In the genomic region with DNA sequence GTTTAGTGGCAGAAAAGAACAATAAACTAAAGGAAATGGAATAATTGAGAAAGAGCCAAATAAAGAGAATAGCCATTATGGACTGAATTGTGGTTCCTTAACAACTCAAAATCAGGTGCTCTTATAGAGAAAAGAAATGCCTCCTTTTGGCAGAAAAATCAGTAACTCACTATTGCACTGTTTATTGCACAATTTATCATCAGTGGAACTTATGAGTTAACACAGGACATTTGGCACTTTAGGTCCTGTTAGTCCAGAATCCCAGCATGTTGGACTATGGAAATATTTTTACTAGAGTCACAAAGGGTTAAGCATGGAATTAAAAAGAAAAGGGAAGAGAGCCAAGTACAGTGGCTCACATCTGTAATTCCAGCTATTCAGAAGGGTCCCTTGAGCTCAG, we compare ENCODE assay signal across 18 cellular contexts. TPM values are rescaled to one million over a fixed set of nuclear protein-coding genes. Genes with fewer than 3 reads are reported as not detected.
DNase-seq lines count a peak whose midpoint lies in the region; ATAC-seq, FAIRE-seq and TF ChIP-seq lines count a peak whose summit lies in the region.
"Had no signal": no experiment of that assay in that cellular context is flagged by ENCODE, and none has a peak within 500 bp of the region (broad histone marks: within the 10 kb centered on the region; RNA-seq: fewer than 3 reads in every experiment).

No MANE protein-coding gene starts in this region.

- H3K4me1 Mint-ChIP-seq in GM23338: peaks cover 3% of the 10 kb centered on the region; the same call in 1 of the 3 replicates

- H4K20me1 ChIP-seq in GM23338 (replicated peaks; ENCODE audit: insufficient read depth): no peaks in the 10 kb centered on the region

- no peak overlapping the region for H3K4me2 ChIP-seq in GM23338
- no peak overlapping the region for H3K4me2 ChIP-seq in parathyroid adenoma (ENCODE audit: low read length)
- H3K4me2 ChIP-seq: A549 had no signal

- H3K27me3 ChIP-seq in GM23338 (ENCODE audit: insufficient read depth) (no peaks in the 10 kb centered on the region), RWPE2 (ENCODE audit: insufficient read depth, poor library complexity, severe bottlenecking) (no peaks in the 10 kb centered on the region), gastroesophageal sphincter (no peaks in the 10 kb centered on the region), parathyroid adenoma (ENCODE audit: control insufficient read depth, insufficient read depth, low read length) (no peaks in the 10 kb centered on the region), testis (no peaks in the 10 kb centered on the region)
- H3K27me3 ChIP-seq: BE2C had no signal

- H3K27ac ChIP-seq in GM23338 (ENCODE audit: low read depth) (0 out of 2 replicates have a peak overlapping the region, but pooled peaks have one; percentile 61), RWPE2 (ENCODE audit: poor library complexity, severe bottlenecking) (peak overlapping the region; percentile 35), gastroesophageal sphincter (peak overlapping the region in 3 of 4 donors; percentile 45 to 64 (median 55)), parathyroid adenoma (peak overlapping the region; percentile 80), testis (no peak overlapping the region)
- H3K27ac ChIP-seq: A549 had no signal

- H2AFZ ChIP-seq in GM23338: peak overlapping the region; percentile 72
- H2AFZ ChIP-seq in parathyroid adenoma: peak overlapping the region; percentile 89

- H3K36me3 Mint-ChIP-seq in GM23338 (ENCODE audit: low read depth): no peaks in the 10 kb centered on the region

- H3K4me1 ChIP-seq in GM23338 (ENCODE audit: insufficient read depth) (no peaks in the 10 kb centered on the region), RWPE2 (ENCODE audit: insufficient read depth, poor library complexity, severe bottlenecking) (peaks cover 22% of the 10 kb centered on the region), gastroesophageal sphincter (peaks cover 3 to 45% (median 10%) of the 10 kb centered on the region in 3 donors), parathyroid adenoma (peaks cover 11% of the 10 kb centered on the region), testis (no peaks in the 10 kb centered on the region)
- H3K4me1 ChIP-seq: A549, BE2C had no signal

- TF ChIP-seq EP300 in gastroesophageal sphincter (IDR thresholded peaks at IDR 0.05): no peak

- H3K27ac Mint-ChIP-seq in GM23338: no peak overlapping the region
- H3K27ac Mint-ChIP-seq: HFFc6 had no signal

- no peaks in the 10 kb centered on the region for H3K36me3 ChIP-seq in GM23338 (ENCODE audit: insufficient read depth)
- H3K36me3 ChIP-seq in RWPE2 (ENCODE audit: low read depth): no peaks in the 10 kb centered on the region
- no peaks in the 10 kb centered on the region for H3K36me3 ChIP-seq in gastroesophageal sphincter
- no peaks in the 10 kb centered on the region for H3K36me3 ChIP-seq in parathyroid adenoma (ENCODE audit: control insufficient read depth, insufficient read depth, low read length)
- no peaks in the 10 kb centered on the region for H3K36me3 ChIP-seq in testis (ENCODE audit: low read depth, missing control alignments)
- H3K36me3 ChIP-seq: BE2C had no signal

- no peak for FAIRE-seq in HTR-8/SVneo (lab: Jason Lieb, UNC)
- FAIRE-seq: A549, D721Med had no signal

- H3K9me3 ChIP-seq in RWPE2 (ENCODE audit: severe bottlenecking) (no peaks in the 10 kb centered on the region), gastroesophageal sphincter (no peaks in the 10 kb centered on the region), parathyroid adenoma (ENCODE audit: control insufficient read depth, low read length) (no peaks in the 10 kb centered on the region), testis (no peaks in the 10 kb centered on the region)
- H3K9me3 ChIP-seq: A549, BE2C had no signal

- TF ChIP-seq CTCF in GM23338 (conservative IDR thresholded peaks at IDR 0.05; ENCODE audit: low read depth in 2 of 2) (no peak), RWPE2 (IDR thresholded peaks at IDR 0.05; ENCODE audit: poor library complexity, severe bottlenecking) (no peak), gastroesophageal sphincter (IDR thresholded peaks at IDR 0.05) (no peak), parathyroid adenoma (IDR thresholded peaks at IDR 0.05) (no peak), GM10266 (IDR thresholded peaks at IDR 0.05; ENCODE audit: control insufficient read depth, insufficient read depth, low read depth, missing control alignments) (no peak), testis (IDR thresholded peaks at IDR 0.05) (no peak)

- no peaks in the 10 kb centered on the region for H3K9me3 Mint-ChIP-seq in GM23338
- H3K9me3 Mint-ChIP-seq: HFFc6 had no signal

- H3K9ac ChIP-seq in parathyroid adenoma: no peak overlapping the region

- H3F3A ChIP-seq in GM23338 (replicated peaks; ENCODE audit: low read depth): no peaks in the 10 kb centered on the region

- ATAC-seq in GM23338: no peak
- no peak for ATAC-seq in RWPE2 (ENCODE audit: low read depth)
- ATAC-seq in gastroesophageal sphincter: no peak

- H3K79me2 ChIP-seq in GM23338 (replicated peaks; ENCODE audit: insufficient read depth) (no peaks in the 10 kb centered on the region), parathyroid adenoma (no peaks in the 10 kb centered on the region)

- H3K9me2 ChIP-seq in GM23338 (ENCODE audit: insufficient read depth): no peaks in the 10 kb centered on the region

- intact Hi-C loops in testis (cut with DNase I; ENCODE audit: low total_unique reads): no loop called here

- H3K4me3 Mint-ChIP-seq in GM23338: no peak overlapping the region
- H3K4me3 Mint-ChIP-seq: HFFc6 had no signal

- DNase-seq in GM23338 (ENCODE audit: low spot score): no peak
- DNase-seq in RWPE2 (ENCODE audit: low spot score): no peak
- no peak for DNase-seq in GM10266 (ENCODE audit: extremely low spot score)
- DNase-seq in amygdala (lab: John Stamatoyannopoulos, UW): no peak
- DNase-seq in testis: no peak
- no peak for DNase-seq in HTR-8/SVneo (ENCODE audit: insufficient read length, low spot score)
- DNase-seq: BE2C, GDM1, HFFc6, NCI-H1105, NCI-H146, NCI-H2171, NCI-H524, SHP77 had no signal

- no peak for TF ChIP-seq POLR2A in gastroesophageal sphincter (IDR thresholded peaks at IDR 0.05)
- no peak for TF ChIP-seq POLR2A in testis (IDR thresholded peaks at IDR 0.05)

- peaks cover 5% of the 10 kb centered on the region for H3K27me3 Mint-ChIP-seq in GM23338 (ENCODE audit: insufficient read depth, low read depth, poor library complexity)

- H3K4me3 ChIP-seq in GM23338 (no peak overlapping the region), RWPE2 (ENCODE audit: severe bottlenecking) (no peak overlapping the region), gastroesophageal sphincter (no peak overlapping the region), parathyroid adenoma (ENCODE audit: low read depth, low read length) (no peak overlapping the region), testis (no peak overlapping the region)
- H3K4me3 ChIP-seq: A549 had no signal

TF ChIP-seq in GM23338, 12 proteins besides CTCF, POLR2A, EP300 and RAD21 (continues in another document):
- no peak for TF ChIP-seq REST (IDR thresholded peaks at IDR 0.05; ENCODE audit: unreplicated experiment)
- no peak for TF ChIP-seq ZNF331 (CRISPR knock-in tag; IDR thresholded peaks at IDR 0.05; ENCODE audit: low read depth)
- TF ChIP-seq EZH2phosphoT487 (IDR thresholded peaks at IDR 0.05; ENCODE audit: unreplicated experiment): no peak

RNA-seq across cellular contexts. Expression of gene JMY, which starts 53.8 kb away (rescaled TPM):
- total RNA-seq in GM23338 (2014; rRNA removed; shearing (Covaris generic)): 15.9 and 18.4 TPM in 2 replicates
- polyA plus RNA-seq in GM23338 (2016; fragmentation: Nextera tagmentation; extraction: Ambion mirVana) (6.1 and 6.2 TPM in 2 replicates), testis (ENCODE audit: insufficient read depth, low read depth, low replicate concordance) (13.6 TPM)
- total RNA-seq in gastroesophageal sphincter (10 to 100 TPM; 33.1 to 54.2 (median 46.5) TPM), testis (10 to 100 TPM; 26.6 to 31.6 TPM)

Comparison
In these comparisons a context has a peak if more than half of its experiments do, and no peak if none do; other contexts are left out.
1. H3K27ac ChIP-seq: peak in GM23338 (single experiment), RWPE2 (single experiment), gastroesophageal sphincter (3 of 4) and parathyroid adenoma (single experiment); none in testis (0 of 2).